12 cellular contexts compared by ENCODE assay signal in the genomic region with DNA sequence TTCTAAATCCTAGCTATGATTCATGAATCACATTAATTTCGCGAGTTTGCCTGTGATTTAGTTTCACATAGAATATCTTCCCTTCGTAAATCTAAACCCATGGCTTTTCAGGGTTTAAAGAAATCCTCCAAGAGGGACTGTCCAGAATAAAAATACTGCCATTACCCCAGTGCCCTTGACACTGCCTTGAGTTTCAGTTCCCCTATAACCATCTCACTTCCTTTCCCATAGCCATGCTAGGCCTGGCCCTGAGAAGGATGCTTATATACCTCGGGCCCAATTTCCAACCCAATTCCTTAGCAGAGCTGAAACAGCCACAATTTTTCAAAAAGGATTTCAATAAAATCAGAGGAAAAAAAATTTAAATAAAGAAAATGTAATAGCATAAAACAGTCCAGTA.
DNase-seq lines count a peak whose midpoint lies in the region; ATAC-seq and TF ChIP-seq lines count a peak whose summit lies in the region.
"Had no signal": no experiment of that assay in that cellular context is flagged by ENCODE, and none has a peak within 500 bp of the region (broad histone marks: within the 10 kb centered on the region; RNA-seq: fewer than 3 reads in every experiment).

No MANE protein-coding gene starts in this region.

- H3K4me3 Mint-ChIP-seq in T-helper 2 cell treated with Interferon-gamma antibody and Interleukin-4, amounts not matched to agents 5 μg/mL and 100 μg/mL, for 36 hours = no peak overlapping the region

- H3K4me1 ChIP-seq in OCI-LY3 (ENCODE audit: low read length) = peaks cover 16% of the 10 kb centered on the region
- H3K4me1 ChIP-seq: colonic mucosa had no signal

- H3K9me3 ChIP-seq in OCI-LY3 (ENCODE audit: insufficient read depth, low read length) = no peaks in the 10 kb centered on the region
- H3K9me3 ChIP-seq: colonic mucosa had no signal

- H3K27ac ChIP-seq in OCI-LY3 (ENCODE audit: low read length) = peak overlapping the region; percentile 33; the same call in 1 of the 2 replicates
- H3K27ac ChIP-seq: colonic mucosa had no signal

- H3K27me3 Mint-ChIP-seq in T-helper 2 cell treated with Interferon-gamma antibody and Interleukin-4, amounts not matched to agents 5 μg/mL and 100 μg/mL, for 36 hours (ENCODE audit: low read depth) = no peaks in the 10 kb centered on the region

- ATAC-seq in GM19025 (IDR thresholded peaks at IDR 0.05; ENCODE audit: low read depth, unreplicated experiment) = peak; percentile 86
- peak; percentile 88 for ATAC-seq in GM21619 (IDR thresholded peaks at IDR 0.05; ENCODE audit: unreplicated experiment)
- peak; percentile 62 for ATAC-seq in HG03045 (IDR thresholded peaks at IDR 0.05; ENCODE audit: unreplicated experiment)
- ATAC-seq: HepG2 had no signal

- no peaks in the 10 kb centered on the region for H3K4me1 Mint-ChIP-seq in T-helper 2 cell treated with Interferon-gamma antibody and Interleukin-4, amounts not matched to agents 5 μg/mL and 100 μg/mL, for 36 hours (ENCODE audit: low read depth)

- H3K4me3 ChIP-seq in OCI-LY3 (ENCODE audit: low read length) = peak overlapping the region; percentile 32
- H3K4me3 ChIP-seq: colonic mucosa had no signal

- H3K27me3 ChIP-seq in OCI-LY3 (ENCODE audit: low read depth, low read length) = no peaks in the 10 kb centered on the region
- H3K27me3 ChIP-seq: colonic mucosa had no signal

- no peaks in the 10 kb centered on the region for H3K79me2 ChIP-seq in OCI-LY3 (ENCODE audit: low read length)

- H3K9me3 Mint-ChIP-seq in T-helper 2 cell treated with Interferon-gamma antibody and Interleukin-4, amounts not matched to agents 5 μg/mL and 100 μg/mL, for 36 hours = peaks cover 32% of the 10 kb centered on the region

- DNase-seq in ACHN (no peak), ureter (ENCODE audit: low spot score) (no peak)
- DNase-seq in T-helper 2 cell treated with Interferon-gamma antibody and Interleukin-4, amounts not matched to agents 5 μg/mL and 100 μg/mL, for 36 hours (ENCODE audit: low spot score) = no peak
- DNase-seq: colonic mucosa; NCI-H510A treated with DMSO at 0.1 percent for 48 hours; SIG-M5; stimulated activated CD4-positive, alpha-beta T cell treated with anti-CD3 and anti-CD28 coated beads, Interleukin-12 subunit alpha, Interleukin-12 subunit beta, amount 100 ng/mL, for 4 hours had no signal

- TF ChIP-seq CTCF in OCI-LY3 (IDR thresholded peaks at IDR 0.05; ENCODE audit: low read depth, low read length) = no peak

- H3K4me2 ChIP-seq in OCI-LY3 (ENCODE audit: low read length) = peak overlapping the region; percentile 67

- H3K36me3 ChIP-seq in OCI-LY3 (replicated peaks; ENCODE audit: low read depth, low read length) = no peaks in the 10 kb centered on the region
- H3K36me3 ChIP-seq: colonic mucosa had no signal

- no peak overlapping the region for H3K9ac ChIP-seq in OCI-LY3 (ENCODE audit: low read length)

- no peak overlapping the region for H2AFZ ChIP-seq in OCI-LY3 (ENCODE audit: low read depth, low read length)

- no peaks in the 10 kb centered on the region for H3K36me3 Mint-ChIP-seq in T-helper 2 cell treated with Interferon-gamma antibody and Interleukin-4, amounts not matched to agents 5 μg/mL and 100 μg/mL, for 36 hours (ENCODE audit: low read depth)

- in situ Hi-C loops in ACHN (cut with HindIII; ENCODE audit: low pct_ligation_motif_present, low pct_unique_long_range_greater_than_20kb, low sequenced_read_pairs) = no loop called here

- H4K20me1 ChIP-seq in OCI-LY3 (ENCODE audit: insufficient read depth, low read length) = no peaks in the 10 kb centered on the region

- no peak overlapping the region for H3K27ac Mint-ChIP-seq in T-helper 2 cell treated with Interferon-gamma antibody and Interleukin-4, amounts not matched to agents 5 μg/mL and 100 μg/mL, for 36 hours
